28 cellular contexts compared by ENCODE assay signal in the genomic region with DNA sequence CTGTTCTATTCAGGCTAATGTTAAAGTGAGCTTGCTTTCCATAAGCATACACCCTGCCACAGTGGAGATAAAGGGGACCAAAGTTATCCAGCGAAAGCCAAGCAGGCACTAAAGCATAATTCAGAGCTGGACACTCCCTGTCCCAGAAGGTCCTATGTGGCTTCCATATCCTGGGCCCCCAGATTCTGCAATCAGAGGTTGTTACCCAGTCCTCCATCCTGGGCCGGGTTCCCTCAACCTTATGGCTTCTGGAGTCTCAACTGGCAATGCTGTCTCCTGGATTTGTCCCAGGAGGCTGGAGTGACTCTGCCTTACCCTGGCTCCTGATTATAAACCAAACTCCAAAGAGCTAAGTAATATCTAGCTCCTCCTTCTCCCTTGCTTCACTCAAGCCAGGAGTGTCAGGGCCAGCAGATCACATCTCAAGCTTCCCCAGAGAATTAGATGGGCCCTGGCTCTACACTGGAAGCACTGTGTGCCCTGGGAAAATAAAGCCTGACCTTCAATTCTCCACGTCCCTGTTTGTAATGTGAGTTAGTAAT. TPM values are rescaled to one million over a fixed set of nuclear protein-coding genes. Genes with fewer than 3 reads are reported as not detected.
"Had no signal": no experiment of that assay in that cellular context is flagged by ENCODE, and none has a peak within 500 bp of the region (broad histone marks: within the 10 kb centered on the region; RNA-seq: fewer than 3 reads in every experiment).

No MANE protein-coding gene starts in this region.

- H3K27me3 ChIP-seq: ascending aorta, brain microvascular endothelial cell, suprapubic skin had no signal

- H3K4me1 ChIP-seq: ascending aorta, gastroesophageal sphincter, tibial artery had no signal

- DNase-seq: activated CD4-positive, alpha-beta T cell treated with anti-CD3 and anti-CD28 coated beads for 36 hours; activated CD4-positive, CD25-positive, alpha-beta regulatory T cell; activated CD8-positive, alpha-beta memory T cell treated with anti-CD3 and anti-CD28 coated beads, Interleukin-2, amount 10 ng/mL, durations not matched to agents 7 days and 5 days; activated CD8-positive, alpha-beta T cell treated with anti-CD3 and anti-CD28 coated beads, Interleukin-2, amount 10 ng/mL, durations not matched to agents 7 days and 5 days; activated gamma-delta T cell; activated naive CD4-positive, alpha-beta T cell treated with anti-CD3 and anti-CD28 coated beads, Interleukin-2, amount 10 ng/mL, durations not matched to agents 7 days and 5 days; activated naive CD8-positive, alpha-beta T cell treated with anti-CD3 and anti-CD28 coated beads, Interleukin-2, amount 10 ng/mL, durations not matched to agents 7 days and 5 days; activated T-cell treated with anti-CD3 and anti-CD28 coated beads, Interleukin-2, amount 50 U/mL, for 72 hours; brain microvascular endothelial cell; cortex of kidney; effector memory CD8-positive, alpha-beta T cell; erythroblast; mucosa of descending colon; stimulated activated CD4-positive, alpha-beta T cell treated with anti-CD3 and anti-CD28 coated beads, Interleukin-15, amount 100 ng/mL, for 24 hours; stimulated activated CD4-positive, alpha-beta T cell treated with anti-CD3 and anti-CD28 coated beads, Interleukin-2, amount 100 ng/mL, for 24 hours; stimulated activated naive B cell treated with anti-CD40 and anti-IgM and Interleukin-4, amounts not matched to agents 10 μg/mL and 1 μg/mL and 100 μg/mL, for 72 hours; T-helper 1 cell had no signal

- H3K36me3 ChIP-seq: ascending aorta, brain microvascular endothelial cell, gastroesophageal sphincter, suprapubic skin, tibial artery had no signal

- H3K4me3 ChIP-seq: ascending aorta, gastroesophageal sphincter, lung, mucosa of descending colon, suprapubic skin, tibial artery had no signal

- H3K27ac ChIP-seq: ascending aorta, brain microvascular endothelial cell, gastroesophageal sphincter, suprapubic skin, tibial artery had no signal

- H3K9me3 ChIP-seq: ascending aorta, gastroesophageal sphincter, mucosa of descending colon, suprapubic skin, tibial artery had no signal

- ATAC-seq: activated CD4-positive, alpha-beta T cell treated with anti-CD3 and anti-CD28 coated beads for 36 hours; activated CD8-positive, alpha-beta memory T cell treated with anti-CD3 and anti-CD28 coated beads, Interleukin-2, amount 10 ng/mL, durations not matched to agents 7 days and 5 days; activated CD8-positive, alpha-beta T cell treated with anti-CD3 and anti-CD28 coated beads, Interleukin-2, amount 10 ng/mL, durations not matched to agents 7 days and 5 days; activated T-cell treated with anti-CD3 and anti-CD28 coated beads, Interleukin-2, amount 50 U/mL, for 72 hours; effector memory CD8-positive, alpha-beta T cell; gastroesophageal sphincter; left lobe of liver; mucosa of descending colon; natural killer cell treated with Interleukin-12 subunit alpha and Interleukin-12 subunit beta and Interleukin-15 and Interleukin-18, amount 100 ng/mL, for 72 hours; stimulated activated naive B cell treated with anti-CD40 and anti-IgM and Interleukin-4, amounts not matched to agents 10 μg/mL and 1 μg/mL and 100 μg/mL, for 72 hours had no signal

RNA-seq across cellular contexts. Expression of a gene that starts 14.0 kb away (rescaled TPM):
- total RNA-seq: ascending aorta; chondrocyte; kidney epithelial cell; mucosa of descending colon; myocyte; natural killer cell treated with Interleukin-12 subunit alpha and Interleukin-12 subunit beta and Interleukin-15 and Interleukin-18, amount 100 ng/mL, for 72 hours; suprapubic skin had no signal

RNA-seq across cellular contexts. Expression of a gene that starts 23.9 kb away (rescaled TPM):
- total RNA-seq: activated CD4-positive, alpha-beta T cell treated with anti-CD3 and anti-CD28 coated beads for 36 hours; ascending aorta; chondrocyte; left lobe of liver; myocyte; omental fat pad had no signal

RNA-seq across cellular contexts. Expression of a gene that starts 51.9 kb away (rescaled TPM):
- total RNA-seq: myocyte; natural killer cell treated with Interleukin-12 subunit alpha and Interleukin-12 subunit beta and Interleukin-15 and Interleukin-18, amount 100 ng/mL, for 72 hours had no signal
